Comparison of ENCODE assay signal across 1 cellular context in the genomic region with DNA sequence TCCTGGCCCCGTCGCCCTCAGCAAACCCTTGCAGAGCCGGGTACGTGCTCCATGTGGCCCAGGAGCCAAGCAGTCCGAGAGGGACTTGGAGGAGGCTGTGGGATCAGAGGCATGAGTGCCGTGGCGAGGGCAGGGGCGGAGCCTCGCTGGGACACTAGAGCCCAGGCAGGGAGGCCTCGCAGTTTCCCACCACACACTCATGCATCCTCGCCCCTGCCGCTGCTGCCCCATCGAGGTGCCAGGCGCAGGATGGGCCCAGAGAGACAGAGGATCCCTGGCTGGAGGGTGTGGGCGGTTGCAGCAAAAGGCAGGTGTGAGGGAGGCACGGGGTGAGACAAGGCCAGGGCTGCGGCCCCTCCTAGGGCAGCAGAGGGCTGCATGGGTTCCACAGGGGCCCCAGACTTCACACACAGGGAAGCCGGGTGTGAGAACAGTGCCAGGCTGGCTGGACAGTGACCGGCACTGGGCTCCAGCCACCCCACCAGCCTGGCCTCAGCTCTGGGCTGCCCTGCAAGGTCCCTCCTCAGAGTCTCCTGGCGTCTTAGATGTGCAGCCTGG.
TF ChIP-seq lines count a peak whose summit lies in the region.

No MANE protein-coding gene starts in this region.

TF ChIP-seq in HepG2, 621 proteins besides CTCF, POLR2A, EP300 and RAD21:
- TF ChIP-seq ZNF274 (CRISPR knock-in tag; IDR thresholded peaks at IDR 0.05) (0 out of 2 replicates have a peak, but pooled peaks have one; percentile 32), ZNF891 (CRISPR knock-in tag; IDR thresholded peaks at IDR 0.05) (0 out of 2 replicates have a peak, but pooled peaks have one; percentile 69), FOXK1 (CRISPR knock-in tag; IDR thresholded peaks at IDR 0.05; ENCODE audit: borderline replicate concordance, low read depth) (no peak), RBFOX2 (IDR thresholded peaks at IDR 0.05; ENCODE audit: low read depth, low read length) (peak; percentile 80), KDM5B (CRISPR knock-in tag; IDR thresholded peaks at IDR 0.05; ENCODE audit: borderline replicate concordance) (peak; percentile 30; the same call in 1 of the 2 replicates), CREB1 (IDR thresholded peaks at IDR 0.05) (no peak), CREB1 (CRISPR knock-in tag; IDR thresholded peaks at IDR 0.05) (no peak), ZNF207 (IDR thresholded peaks at IDR 0.05; ENCODE audit: borderline replicate concordance) (no peak), EED (CRISPR knock-in tag; IDR thresholded peaks at IDR 0.05) (0 out of 2 replicates have a peak, but pooled peaks have one; percentile 42), FLYWCH1 (CRISPR knock-in tag; IDR thresholded peaks at IDR 0.05) (no peak), U2AF1 (optimal IDR thresholded peaks at IDR 0.05; ENCODE audit: low read depth, low read length) (peak; percentile 18), ZNF567 (CRISPR knock-in tag; IDR thresholded peaks at IDR 0.05; ENCODE audit: borderline replicate concordance) (peak; percentile 84; the same call in 1 of the 2 replicates), RBM22 (optimal IDR thresholded peaks at IDR 0.05; ENCODE audit: low read length) (peak; percentile 86), ZNF235 (CRISPR knock-in tag; IDR thresholded peaks at IDR 0.05; ENCODE audit: borderline replicate concordance) (0 out of 2 replicates have a peak, but pooled peaks have one; percentile 47), ZNF615 (CRISPR knock-in tag; IDR thresholded peaks at IDR 0.05; ENCODE audit: borderline replicate concordance) (no peak), PCBP1 (IDR thresholded peaks at IDR 0.05; ENCODE audit: borderline replicate concordance, low read depth, low read length) (0 out of 2 replicates have a peak, but pooled peaks have one; percentile 26), ZNF776 (CRISPR knock-in tag; IDR thresholded peaks at IDR 0.05) (0 out of 2 replicates have a peak, but pooled peaks have one; percentile 50), FOSL1 (CRISPR knock-in tag; IDR thresholded peaks at IDR 0.05; ENCODE audit: borderline replicate concordance) (no peak), AGO2 (optimal IDR thresholded peaks at IDR 0.05; ENCODE audit: low read depth, low read length) (peak; percentile 98), BCL6 (CRISPR knock-in tag; IDR thresholded peaks at IDR 0.05) (no peak), CBX2 (IDR thresholded peaks at IDR 0.05; ENCODE audit: low read depth, low read length) (no peak), CBX2 (CRISPR knock-in tag; IDR thresholded peaks at IDR 0.05; ENCODE audit: low read depth) (no peak), HOXD1 (CRISPR knock-in tag; IDR thresholded peaks at IDR 0.05) (no peak), ZNF326 (CRISPR knock-in tag; IDR thresholded peaks at IDR 0.05; ENCODE audit: borderline replicate concordance) (peak; percentile 29; the same call in 1 of the 2 replicates), GTF2F1 (IDR thresholded peaks at IDR 0.05; ENCODE audit: low read length) (no peak), NRL (CRISPR knock-in tag; IDR thresholded peaks at IDR 0.05; ENCODE audit: borderline replicate concordance) (peak; percentile 41; the same call in 1 of the 2 replicates), HNRNPL (IDR thresholded peaks at IDR 0.05; ENCODE audit: low read depth, low read length) (0 out of 2 replicates have a peak, but pooled peaks have one; percentile 17), ZNF746 (CRISPR knock-in tag; IDR thresholded peaks at IDR 0.05) (0 out of 2 replicates have a peak, but pooled peaks have one; percentile 25)
- TF ChIP-seq, protein P1, sequence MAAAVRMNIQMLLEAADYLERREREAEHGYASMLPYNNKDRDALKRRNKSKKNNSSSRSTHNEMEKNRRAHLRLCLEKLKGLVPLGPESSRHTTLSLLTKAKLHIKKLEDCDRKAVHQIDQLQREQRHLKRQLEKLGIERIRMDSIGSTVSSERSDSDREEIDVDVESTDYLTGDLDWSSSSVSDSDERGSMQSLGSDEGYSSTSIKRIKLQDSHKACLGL (CRISPR knock-in tag; IDR thresholded peaks at IDR 0.05): peak; percentile 64; the same call in 1 of the 2 replicates
- TF ChIP-seq, protein P2, sequence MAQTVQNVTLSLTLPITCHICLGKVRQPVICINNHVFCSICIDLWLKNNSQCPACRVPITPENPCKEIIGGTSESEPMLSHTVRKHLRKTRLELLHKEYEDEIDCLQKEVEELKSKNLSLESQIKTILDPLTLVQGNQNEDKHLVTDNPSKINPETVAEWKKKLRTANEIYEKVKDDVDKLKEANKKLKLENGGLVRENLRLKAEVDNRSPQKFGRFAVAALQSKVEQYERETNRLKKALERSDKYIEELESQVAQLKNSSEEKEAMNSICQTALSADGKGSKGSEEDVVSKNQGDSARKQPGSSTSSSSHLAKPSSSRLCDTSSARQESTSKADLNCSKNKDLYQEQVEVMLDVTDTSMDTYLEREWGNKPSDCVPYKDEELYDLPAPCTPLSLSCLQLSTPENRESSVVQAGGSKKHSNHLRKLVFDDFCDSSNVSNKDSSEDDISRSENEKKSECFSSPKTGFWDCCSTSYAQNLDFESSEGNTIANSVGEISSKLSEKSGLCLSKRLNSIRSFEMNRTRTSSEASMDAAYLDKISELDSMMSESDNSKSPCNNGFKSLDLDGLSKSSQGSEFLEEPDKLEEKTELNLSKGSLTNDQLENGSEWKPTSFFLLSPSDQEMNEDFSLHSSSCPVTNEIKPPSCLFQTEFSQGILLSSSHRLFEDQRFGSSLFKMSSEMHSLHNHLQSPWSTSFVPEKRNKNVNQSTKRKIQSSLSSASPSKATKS (CRISPR knock-in tag; IDR thresholded peaks at IDR 0.05): no peak
- TF ChIP-seq, protein P3, sequence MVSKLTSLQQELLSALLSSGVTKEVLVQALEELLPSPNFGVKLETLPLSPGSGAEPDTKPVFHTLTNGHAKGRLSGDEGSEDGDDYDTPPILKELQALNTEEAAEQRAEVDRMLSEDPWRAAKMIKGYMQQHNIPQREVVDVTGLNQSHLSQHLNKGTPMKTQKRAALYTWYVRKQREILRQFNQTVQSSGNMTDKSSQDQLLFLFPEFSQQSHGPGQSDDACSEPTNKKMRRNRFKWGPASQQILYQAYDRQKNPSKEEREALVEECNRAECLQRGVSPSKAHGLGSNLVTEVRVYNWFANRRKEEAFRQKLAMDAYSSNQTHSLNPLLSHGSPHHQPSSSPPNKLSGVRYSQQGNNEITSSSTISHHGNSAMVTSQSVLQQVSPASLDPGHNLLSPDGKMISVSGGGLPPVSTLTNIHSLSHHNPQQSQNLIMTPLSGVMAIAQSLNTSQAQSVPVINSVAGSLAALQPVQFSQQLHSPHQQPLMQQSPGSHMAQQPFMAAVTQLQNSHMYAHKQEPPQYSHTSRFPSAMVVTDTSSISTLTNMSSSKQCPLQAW (CRISPR knock-in tag; IDR thresholded peaks at IDR 0.05): 0 out of 2 replicates have a peak, but pooled peaks have one; percentile 9
